In the genomic region with DNA sequence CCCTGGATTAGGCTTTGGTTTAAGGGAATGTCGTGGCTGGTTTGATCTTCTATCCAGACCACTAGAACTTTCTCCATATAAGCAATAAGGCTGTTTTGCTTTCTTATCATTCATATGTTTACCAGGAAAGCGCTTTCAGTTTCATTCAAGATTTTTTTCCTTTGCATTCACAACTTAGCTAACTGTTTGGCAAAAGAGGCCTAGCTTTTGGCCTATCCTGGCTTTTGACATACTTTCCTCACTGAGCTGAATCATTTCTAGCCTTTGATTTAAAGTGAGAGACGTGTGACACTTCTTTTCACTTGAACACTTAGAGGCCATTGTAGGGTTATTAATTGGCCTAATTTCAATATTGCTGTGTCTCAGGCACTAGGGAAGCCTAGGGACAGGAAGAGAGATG, we compare ENCODE assay signal across 17 cellular contexts. TPM values are rescaled to one million over a fixed set of nuclear protein-coding genes. Genes with fewer than 3 reads are reported as not detected.
DNase-seq lines count a peak whose midpoint lies in the region; ATAC-seq and TF ChIP-seq lines count a peak whose summit lies in the region.
"Had no signal": no experiment of that assay in that cellular context is flagged by ENCODE, and none has a peak within 500 bp of the region (broad histone marks: within the 10 kb centered on the region; RNA-seq: fewer than 3 reads in every experiment).

No MANE protein-coding gene starts in this region.

- H3K27ac ChIP-seq in upper lobe of left lung = peak overlapping the region; percentile 54 to 84 (median 72)
- no peak overlapping the region for H3K27ac ChIP-seq in SK-N-SH (ENCODE audit: low read depth in 2 of 2, low read length in 1 of 2)

- TF ChIP-seq EP300 in upper lobe of left lung (IDR thresholded peaks at IDR 0.05) = no peak
- TF ChIP-seq EP300 in SK-N-SH (IDR thresholded peaks at IDR 0.05; ENCODE audit: borderline replicate concordance in 1 of 2, low read depth in 1 of 2, low read length in 1 of 2) = no peak

- H3F3A ChIP-seq in SK-N-SH (replicated peaks; ENCODE audit: insufficient read depth) = peaks cover 13% of the 10 kb centered on the region

- peak overlapping the region; percentile 89 for H3K27ac Mint-ChIP-seq in activated T-cell treated with anti-CD3 and anti-CD28 coated beads, Interleukin-2, amount 50 U/mL, for 72 hours
- peak overlapping the region; percentile 66 for H3K27ac Mint-ChIP-seq in memory B cell
- H3K27ac Mint-ChIP-seq: activated naive CD8-positive, alpha-beta T cell treated with anti-CD3 and anti-CD28 coated beads, Interleukin-2, amount 10 ng/mL, durations not matched to agents 7 days and 5 days had no signal

- no peaks in the 10 kb centered on the region for H3K27me3 Mint-ChIP-seq in activated T-cell treated with anti-CD3 and anti-CD28 coated beads, Interleukin-2, amount 50 U/mL, for 72 hours (ENCODE audit: low read depth)
- no peaks in the 10 kb centered on the region for H3K27me3 Mint-ChIP-seq in memory B cell
- H3K27me3 Mint-ChIP-seq: activated naive CD8-positive, alpha-beta T cell treated with anti-CD3 and anti-CD28 coated beads, Interleukin-2, amount 10 ng/mL, durations not matched to agents 7 days and 5 days; dendritic cell treated with granulocyte-macrophage colony-stimulating factor and Interleukin-4, amounts not matched to agents 40 ng/mL and 50 ng/mL, for 4 days had no signal

- H3K4me1 ChIP-seq in upper lobe of left lung (peaks cover 11 to 25% (median 14%) of the 10 kb centered on the region in 4 donors), SK-N-SH (ENCODE audit: control insufficient read depth in 1 of 2, insufficient read depth in 2 of 2, low read depth in 1 of 2, low read length in 1 of 2) (peaks cover 10 to 22% of the 10 kb centered on the region in 2 experiments)

- no peaks in the 10 kb centered on the region for H3K9me2 ChIP-seq in SK-N-SH

- no peaks in the 10 kb centered on the region for H3K27me3 ChIP-seq in upper lobe of left lung
- no peaks in the 10 kb centered on the region for H3K27me3 ChIP-seq in SK-N-SH (ENCODE audit: insufficient read depth)
- H3K27me3 ChIP-seq: transverse colon had no signal

- no peaks in the 10 kb centered on the region for H3K9me3 Mint-ChIP-seq in activated T-cell treated with anti-CD3 and anti-CD28 coated beads, Interleukin-2, amount 50 U/mL, for 72 hours
- H3K9me3 Mint-ChIP-seq in memory B cell = no peaks in the 10 kb centered on the region
- H3K9me3 Mint-ChIP-seq: activated naive CD8-positive, alpha-beta T cell treated with anti-CD3 and anti-CD28 coated beads, Interleukin-2, amount 10 ng/mL, durations not matched to agents 7 days and 5 days had no signal

- no peak overlapping the region for H3K4me2 ChIP-seq in SK-N-SH

- no peaks in the 10 kb centered on the region for H4K20me1 ChIP-seq in SK-N-SH (ENCODE audit: insufficient read depth)

- no peak for TF ChIP-seq RAD21 in SK-N-SH (IDR thresholded peaks at IDR 0.05; ENCODE audit: low read length)

- peak overlapping the region; percentile 21 to 83 for H3K4me3 Mint-ChIP-seq in activated T-cell treated with anti-CD3 and anti-CD28 coated beads, Interleukin-2, amount 50 U/mL, for 72 hours
- no peak overlapping the region for H3K4me3 Mint-ChIP-seq in memory B cell
- H3K4me3 Mint-ChIP-seq: activated naive CD8-positive, alpha-beta T cell treated with anti-CD3 and anti-CD28 coated beads, Interleukin-2, amount 10 ng/mL, durations not matched to agents 7 days and 5 days; dendritic cell treated with granulocyte-macrophage colony-stimulating factor and Interleukin-4, amounts not matched to agents 40 ng/mL and 50 ng/mL, for 4 days had no signal

- no peak overlapping the region for H3K9ac ChIP-seq in SK-N-SH

- WGBS in upper lobe of left lung, 2 donors = 64 to 65% methylated on average over 3 of the region's 3 CpGs
- WGBS in SK-N-SH (ENCODE audit: low lambda C conversion rate) = 92% methylated on average over 3 of the region's 3 CpGs

- H3K4me1 Mint-ChIP-seq in activated T-cell treated with anti-CD3 and anti-CD28 coated beads, Interleukin-2, amount 50 U/mL, for 72 hours (ENCODE audit: low read depth) = peaks cover 36% of the 10 kb centered on the region
- peaks cover 21% of the 10 kb centered on the region for H3K4me1 Mint-ChIP-seq in memory B cell

- no peak overlapping the region for H3K4me3 ChIP-seq in choroid plexus epithelial cell (ENCODE audit: low read depth, low read length)
- no peak overlapping the region for H3K4me3 ChIP-seq in upper lobe of left lung
- H3K4me3 ChIP-seq in SK-N-SH (ENCODE audit: low read depth in 2 of 2, low read length in 1 of 2) = no peak overlapping the region
- H3K4me3 ChIP-seq: transverse colon had no signal

- CTCF ChIA-PET in SK-N-SH (lab: Yijun Ruan, JAX) = interaction anchor here (1.1 to 2.9 kb wide), 2 partner anchors 9 to 143 kb away, joined by 3 to 11 read pairs; no protein-coding TSS in a partner anchor

- no peak for DNase-seq in activated T-cell treated with anti-CD3 and anti-CD28 coated beads, Interleukin-2, amount 50 U/mL, for 72 hours
- DNase-seq in activated T-cell treated with anti-CD3 and anti-CD28 coated beads, Interleukin-2, amount 50 U/mL, for 48 hours = no peak
- peak; percentile 61 for DNase-seq in choroid plexus epithelial cell (ENCODE audit: low read depth)
- DNase-seq in memory B cell (ENCODE audit: low spot score in 2 of 2) = no peak
- DNase-seq in upper lobe of left lung = no peak
- DNase-seq in hypothalamus (lab: John Stamatoyannopoulos, UW) = no peak
- no peak for DNase-seq in SK-N-SH
- no peak for DNase-seq in cortex of kidney (lab: John Stamatoyannopoulos, UW)
- DNase-seq: activated CD4-positive, alpha-beta T cell treated with anti-CD3 and anti-CD28 coated beads for 1 hour; activated naive CD8-positive, alpha-beta T cell treated with anti-CD3 and anti-CD28 coated beads, Interleukin-2, amount 10 ng/mL, durations not matched to agents 7 days and 5 days; DMS53; naive thymus-derived CD4-positive, alpha-beta T cell; NCI-H1105; NCI-H345; OCI-M1; transverse colon had no signal

- peaks cover 0 to 2% of the 10 kb centered on the region in 2 donors for H3K36me3 Mint-ChIP-seq in activated T-cell treated with anti-CD3 and anti-CD28 coated beads, Interleukin-2, amount 50 U/mL, for 72 hours (ENCODE audit: insufficient read depth in 2 of 2)
- peaks cover 2% of the 10 kb centered on the region for H3K36me3 Mint-ChIP-seq in memory B cell

- H3K79me2 ChIP-seq in SK-N-SH (ENCODE audit: insufficient read depth) = no peaks in the 10 kb centered on the region

- no peak for TF ChIP-seq POLR2A in upper lobe of left lung (IDR thresholded peaks at IDR 0.05)

- TF ChIP-seq CTCF in choroid plexus epithelial cell (conservative IDR thresholded peaks at IDR 0.05; ENCODE audit: low read depth, low read length) (no peak), upper lobe of left lung (IDR thresholded peaks at IDR 0.05) (no peak), SK-N-SH (IDR thresholded peaks at IDR 0.05) (no peak)

- POLR2A ChIA-PET in SK-N-SH (lab: Yijun Ruan, JAX) = no interaction called here

- H2AFZ ChIP-seq in SK-N-SH (ENCODE audit: low read depth) = no peak overlapping the region

- peak in 1 of 2 donors; percentile 4 for ATAC-seq in activated T-cell treated with anti-CD3 and anti-CD28 coated beads, Interleukin-2, amount 50 U/mL, for 72 hours (replicated peaks in 1 of 2)
- ATAC-seq in memory B cell (ENCODE audit: low read depth) = no peak
- ATAC-seq in upper lobe of left lung (ENCODE audit: low FRiP score in 2 of 2) = no peak
- ATAC-seq: naive thymus-derived CD4-positive, alpha-beta T cell had no signal

- H3K9me3 ChIP-seq in upper lobe of left lung = no peaks in the 10 kb centered on the region
- H3K9me3 ChIP-seq in SK-N-SH = no peaks in the 10 kb centered on the region
- H3K9me3 ChIP-seq: transverse colon had no signal

- H3K36me3 ChIP-seq in upper lobe of left lung = no peaks in the 10 kb centered on the region
- no peaks in the 10 kb centered on the region for H3K36me3 ChIP-seq in SK-N-SH (replicated peaks in 1 of 2; ENCODE audit: control insufficient read depth in 1 of 2, insufficient read depth in 2 of 2, low read length in 1 of 2)
- H3K36me3 ChIP-seq: transverse colon had no signal

TF ChIP-seq in SK-N-SH, 30 proteins besides CTCF, POLR2A, EP300 and RAD21:
- TF ChIP-seq CHD2 (IDR thresholded peaks at IDR 0.05; ENCODE audit: low read length, partially characterized antibody) (no peak), RFX5 (IDR thresholded peaks at IDR 0.05; ENCODE audit: low read length) (no peak), NRF1 (IDR thresholded peaks at IDR 0.05; ENCODE audit: low read depth, low read length) (no peak), GABPA (IDR thresholded peaks at IDR 0.05; ENCODE audit: low read depth) (no peak), FOSL2 (IDR thresholded peaks at IDR 0.05; ENCODE audit: borderline replicate concordance, low read depth) (no peak), FOXM1 (IDR thresholded peaks at IDR 0.05; ENCODE audit: low read depth) (no peak), EZH2phosphoT487 (IDR thresholded peaks at IDR 0.05; ENCODE audit: borderline replicate concordance, low read depth) (no peak), SIN3A (IDR thresholded peaks at IDR 0.05; ENCODE audit: borderline replicate concordance, low read depth, low read length) (no peak)

RNA-seq across cellular contexts. Expression of gene FAM50B, which starts 1.7 kb away (rescaled TPM):
- 1 to 10 TPM; 8.1 to 8.2 TPM for total RNA-seq in activated T-cell treated with anti-CD3 and anti-CD28 coated beads, Interleukin-2, amount 50 U/mL, for 72 hours
- total RNA-seq in upper lobe of left lung = 10 to 100 TPM; 11.7 to 23.3 (median 15.4) TPM
- polyA plus RNA-seq in SK-N-SH (2012; rRNA removed) = 12.9 and 13.8 TPM in 2 replicates
- 8.0 and 10.9 TPM in 2 replicates for polyA plus RNA-seq in SK-N-SH (2012; cell fraction: cytosol; rRNA removed)
- polyA plus RNA-seq in SK-N-SH (2012; cell fraction: nucleus; rRNA removed) = 8.0 and 8.2 TPM in 2 replicates

Comparison
In these comparisons a context has a peak if more than half of its experiments do, and no peak if none do; other contexts are left out.
1. H3K27ac ChIP-seq: peak in upper lobe of left lung (4 of 4); none in SK-N-SH (0 of 2).